1 cellular context compared by ENCODE assay signal in genomic region chr12:3761116-3761770, GRCh38.
TF ChIP-seq lines count a peak whose summit lies in the region.

No MANE protein-coding gene starts in this region.

TF ChIP-seq in WTC11, 78 proteins besides CTCF, POLR2A, EP300 and RAD21 (continued from another document):
- TF ChIP-seq, protein P1, sequence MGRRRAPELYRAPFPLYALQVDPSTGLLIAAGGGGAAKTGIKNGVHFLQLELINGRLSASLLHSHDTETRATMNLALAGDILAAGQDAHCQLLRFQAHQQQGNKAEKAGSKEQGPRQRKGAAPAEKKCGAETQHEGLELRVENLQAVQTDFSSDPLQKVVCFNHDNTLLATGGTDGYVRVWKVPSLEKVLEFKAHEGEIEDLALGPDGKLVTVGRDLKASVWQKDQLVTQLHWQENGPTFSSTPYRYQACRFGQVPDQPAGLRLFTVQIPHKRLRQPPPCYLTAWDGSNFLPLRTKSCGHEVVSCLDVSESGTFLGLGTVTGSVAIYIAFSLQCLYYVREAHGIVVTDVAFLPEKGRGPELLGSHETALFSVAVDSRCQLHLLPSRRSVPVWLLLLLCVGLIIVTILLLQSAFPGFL (CRISPR knock-in tag; IDR thresholded peaks at IDR 0.05; ENCODE audit: borderline replicate concordance) = no peak
